In genomic region chr11:117020873-117021564, GRCh38 we compare ENCODE assay signal across 11 cellular contexts.
DNase-seq lines count a peak whose midpoint lies in the region; ATAC-seq and TF ChIP-seq lines count a peak whose summit lies in the region.
"Had no signal": no experiment of that assay in that cellular context is flagged by ENCODE, and none has a peak within 500 bp of the region (broad histone marks: within the 10 kb centered on the region; RNA-seq: fewer than 3 reads in every experiment).

No MANE protein-coding gene starts in this region.

- peaks cover 2% of the 10 kb centered on the region for H3K9me3 Mint-ChIP-seq in activated CD4-positive, alpha-beta memory T cell treated with anti-CD3 and anti-CD28 coated beads for 36 hours
- H3K9me3 Mint-ChIP-seq in activated CD4-positive, alpha-beta memory T cell treated with anti-CD3 and anti-CD28 coated beads, Interleukin-2, amount 10 ng/mL, durations not matched to agents 7 days and 5 days = peaks cover 2% of the 10 kb centered on the region
- no peaks in the 10 kb centered on the region for H3K9me3 Mint-ChIP-seq in stimulated activated naive CD8-positive, alpha-beta T cell treated with anti-CD3 and anti-CD28 coated beads, Interleukin-15, amount 100 ng/mL, for 72 hours

- H3K27me3 Mint-ChIP-seq in activated CD4-positive, alpha-beta memory T cell treated with anti-CD3 and anti-CD28 coated beads for 36 hours = no peaks in the 10 kb centered on the region
- H3K27me3 Mint-ChIP-seq in activated CD4-positive, alpha-beta memory T cell treated with anti-CD3 and anti-CD28 coated beads, Interleukin-2, amount 10 ng/mL, durations not matched to agents 7 days and 5 days = no peaks in the 10 kb centered on the region
- no peaks in the 10 kb centered on the region for H3K27me3 Mint-ChIP-seq in stimulated activated naive CD8-positive, alpha-beta T cell treated with anti-CD3 and anti-CD28 coated beads, Interleukin-15, amount 100 ng/mL, for 72 hours

- peaks cover 37% of the 10 kb centered on the region for H3K4me1 ChIP-seq in hepatocyte (ENCODE audit: insufficient read depth)

- no peak for ATAC-seq in stimulated activated naive CD8-positive, alpha-beta T cell treated with anti-CD3 and anti-CD28 coated beads, Interleukin-15, amount 100 ng/mL, for 72 hours
- ATAC-seq in HG03159 (IDR thresholded peaks at IDR 0.05; ENCODE audit: unreplicated experiment) = no peak

- H3K36me3 ChIP-seq in KOPT-K1 (ENCODE audit: insufficient read depth, low read length) (no peaks in the 10 kb centered on the region), hepatocyte (replicated peaks; ENCODE audit: insufficient read depth, low read depth) (no peaks in the 10 kb centered on the region)

- CTCF ChIA-PET in activated CD4-positive, alpha-beta memory T cell treated with anti-CD3 and anti-CD28 coated beads for 36 hours (lab: Charles Lee) = interaction anchor here (0.6 to 2.1 kb wide), 4 partner anchors 18 to 140 kb away, joined by 3 to 7 read pairs (median 3); no protein-coding TSS in a partner anchor
- CTCF ChIA-PET in activated CD4-positive, alpha-beta memory T cell treated with anti-CD3 and anti-CD28 coated beads, Interleukin-2, amount 10 ng/mL, durations not matched to agents 7 days and 5 days (lab: Charles Lee) = interaction anchor here (1.1 to 1.4 kb wide), 2 partner anchors 10 kb away, joined by 3 read pairs; no protein-coding TSS in a partner anchor

- H3K9me2 ChIP-seq in hepatocyte (replicated peaks; ENCODE audit: insufficient read depth) = no peaks in the 10 kb centered on the region

- H3K27me3 ChIP-seq in hepatocyte = no peaks in the 10 kb centered on the region

- peak; percentile 51 for DNase-seq in activated CD4-positive, alpha-beta memory T cell treated with anti-CD3 and anti-CD28 coated beads for 36 hours
- no peak for DNase-seq in activated CD4-positive, alpha-beta memory T cell treated with anti-CD3 and anti-CD28 coated beads, Interleukin-2, amount 10 ng/mL, durations not matched to agents 7 days and 5 days
- DNase-seq in hepatocyte (ENCODE audit: low spot score) (peak; percentile 31), DMS53 treated with DMSO at 0.1 percent for 48 hours (lab: John Stamatoyannopoulos, UW; ENCODE audit: unreplicated experiment) (no peak), HT-29 (ENCODE audit: low spot score) (no peak)
- DNase-seq in stimulated activated naive CD8-positive, alpha-beta T cell treated with anti-CD3 and anti-CD28 coated beads, Interleukin-15, amount 100 ng/mL, for 72 hours = no peak
- DNase-seq: islet precursor cell, NCI-H2171, nucleus accumbens had no signal

- no peak overlapping the region for H3K4me3 ChIP-seq in hepatocyte

- H3K79me2 ChIP-seq in hepatocyte = peaks cover 81% of the 10 kb centered on the region

- POLR2A ChIA-PET in activated CD4-positive, alpha-beta memory T cell treated with anti-CD3 and anti-CD28 coated beads for 36 hours (lab: Charles Lee) = interaction anchor here (1.0 to 3.1 kb wide), 7 partner anchors 10 to 76 kb away, joined by 3 to 17 read pairs (median 7); partner anchors contain the start of gene SIK3
- POLR2A ChIA-PET in activated CD4-positive, alpha-beta memory T cell treated with anti-CD3 and anti-CD28 coated beads, Interleukin-2, amount 10 ng/mL, durations not matched to agents 7 days and 5 days (lab: Charles Lee) = interaction anchor here (0.9 kb wide), 1 partner anchor 18 kb away, joined by 4 read pairs; no protein-coding TSS in a partner anchor

- peak overlapping the region; percentile 70 for H3K4me2 ChIP-seq in hepatocyte

- 48% methylated on average over 6 of the region's 6 CpGs for WGBS in hepatocyte (ENCODE audit: low lambda C conversion rate, missing lambda C conversion rate)

- H3K4me3 Mint-ChIP-seq in activated CD4-positive, alpha-beta memory T cell treated with anti-CD3 and anti-CD28 coated beads for 36 hours = no peak overlapping the region
- H3K4me3 Mint-ChIP-seq in activated CD4-positive, alpha-beta memory T cell treated with anti-CD3 and anti-CD28 coated beads, Interleukin-2, amount 10 ng/mL, durations not matched to agents 7 days and 5 days = no peak overlapping the region
- H3K4me3 Mint-ChIP-seq in stimulated activated naive CD8-positive, alpha-beta T cell treated with anti-CD3 and anti-CD28 coated beads, Interleukin-15, amount 100 ng/mL, for 72 hours = peak overlapping the region; percentile 39 to 42

- H2AFZ ChIP-seq in hepatocyte = no peak overlapping the region

- peaks cover 73% of the 10 kb centered on the region for H3K4me1 Mint-ChIP-seq in activated CD4-positive, alpha-beta memory T cell treated with anti-CD3 and anti-CD28 coated beads for 36 hours (ENCODE audit: low read depth)
- H3K4me1 Mint-ChIP-seq in activated CD4-positive, alpha-beta memory T cell treated with anti-CD3 and anti-CD28 coated beads, Interleukin-2, amount 10 ng/mL, durations not matched to agents 7 days and 5 days = peaks cover 64% of the 10 kb centered on the region
- H3K4me1 Mint-ChIP-seq in stimulated activated naive CD8-positive, alpha-beta T cell treated with anti-CD3 and anti-CD28 coated beads, Interleukin-15, amount 100 ng/mL, for 72 hours = peaks cover 73% of the 10 kb centered on the region

- H3K27ac ChIP-seq in KOPT-K1 (ENCODE audit: low read depth, low read length, poor library complexity, severe bottlenecking) (peak overlapping the region; percentile 15), hepatocyte (peak overlapping the region; percentile 84)

- no peak for TF ChIP-seq CTCF in hepatocyte (IDR thresholded peaks at IDR 0.05; ENCODE audit: poor library complexity)

- peaks cover 27% of the 10 kb centered on the region for H4K20me1 ChIP-seq in hepatocyte (ENCODE audit: insufficient read depth, poor library complexity, severe bottlenecking)

- H3K9me3 ChIP-seq in KOPT-K1 (ENCODE audit: insufficient read depth, low read length, poor library complexity, severe bottlenecking) = no peaks in the 10 kb centered on the region
- no peaks in the 10 kb centered on the region for H3K9me3 ChIP-seq in hepatocyte (ENCODE audit: low read depth)

- intact Hi-C loops in activated CD4-positive, alpha-beta memory T cell treated with anti-CD3 and anti-CD28 coated beads for 36 hours (cut with micrococcal nuclease) = loop anchor here (5.0 kb wide), 1 partner anchor 249 kb away; the partner anchor contains the start of gene BUD13

- peaks cover 1% of the 10 kb centered on the region for H3K36me3 Mint-ChIP-seq in activated CD4-positive, alpha-beta memory T cell treated with anti-CD3 and anti-CD28 coated beads for 36 hours
- H3K36me3 Mint-ChIP-seq in activated CD4-positive, alpha-beta memory T cell treated with anti-CD3 and anti-CD28 coated beads, Interleukin-2, amount 10 ng/mL, durations not matched to agents 7 days and 5 days (ENCODE audit: low read depth) = peaks cover 5% of the 10 kb centered on the region

- peak overlapping the region; percentile 43 for H3K27ac Mint-ChIP-seq in activated CD4-positive, alpha-beta memory T cell treated with anti-CD3 and anti-CD28 coated beads for 36 hours
- no peak overlapping the region for H3K27ac Mint-ChIP-seq in activated CD4-positive, alpha-beta memory T cell treated with anti-CD3 and anti-CD28 coated beads, Interleukin-2, amount 10 ng/mL, durations not matched to agents 7 days and 5 days
- H3K27ac Mint-ChIP-seq in stimulated activated naive CD8-positive, alpha-beta T cell treated with anti-CD3 and anti-CD28 coated beads, Interleukin-15, amount 100 ng/mL, for 72 hours = peak overlapping the region in 1 of 2 donors; percentile 37

Comparison
In these comparisons a context has a peak if more than half of its experiments do, and no peak if none do; other contexts are left out.
1. DNase-seq: peak in activated CD4-positive, alpha-beta memory T cell treated with anti-CD3 and anti-CD28 coated beads for 36 hours (single experiment) and hepatocyte (single experiment); none in activated CD4-positive, alpha-beta memory T cell treated with anti-CD3 and anti-CD28 coated beads, Interleukin-2, amount 10 ng/mL, durations not matched to agents 7 days and 5 days (single experiment), stimulated activated naive CD8-positive, alpha-beta T cell treated with anti-CD3 and anti-CD28 coated beads, Interleukin-15, amount 100 ng/mL, for 72 hours (0 of 2), DMS53 treated with DMSO at 0.1 percent for 48 hours (single experiment) and HT-29 (single experiment).
2. H3K4me3 Mint-ChIP-seq: peak in stimulated activated naive CD8-positive, alpha-beta T cell treated with anti-CD3 and anti-CD28 coated beads, Interleukin-15, amount 100 ng/mL, for 72 hours (2 of 2); none in activated CD4-positive, alpha-beta memory T cell treated with anti-CD3 and anti-CD28 coated beads for 36 hours (single experiment) and activated CD4-positive, alpha-beta memory T cell treated with anti-CD3 and anti-CD28 coated beads, Interleukin-2, amount 10 ng/mL, durations not matched to agents 7 days and 5 days (single experiment).